In genomic region chr20:51767018-51767866, GRCh38 we compare ENCODE assay signal across 8 cellular contexts. TPM values are rescaled to one million over a fixed set of nuclear protein-coding genes. Genes with fewer than 3 reads are reported as not detected.
A peak's percentile ranks its signal among the peaks of the same experiment; 100 is the strongest.
DNase-seq lines count a peak whose midpoint lies in the region; ATAC-seq and TF ChIP-seq lines count a peak whose summit lies in the region.

No MANE protein-coding gene starts in this region.

- H3K4me3 Mint-ChIP-seq in GM23338 = peak overlapping the region; percentile 78
- H3K4me3 Mint-ChIP-seq in activated T-cell treated with anti-CD3 and anti-CD28 coated beads, Interleukin-2, amount 50 U/mL, for 72 hours = peak overlapping the region; percentile 75 to 78
- H3K4me3 Mint-ChIP-seq in naive thymus-derived CD8-positive, alpha-beta T cell = peak overlapping the region in 8 of 10 donors; percentile 26 to 71 (median 42)

- peak overlapping the region; percentile 91; the same call in 1 of the 2 replicates for H2AFZ ChIP-seq in GM23338

- peaks cover 12% of the 10 kb centered on the region for H3F3A ChIP-seq in GM23338 (replicated peaks; ENCODE audit: low read depth)

- H3K27me3 ChIP-seq in GM23338 (ENCODE audit: insufficient read depth) = peaks cover 7% of the 10 kb centered on the region; the same call in 1 of the 2 replicates
- H3K27me3 ChIP-seq in stomach = peaks cover 0 to 9% (median 0%) of the 10 kb centered on the region in 3 donors

- H3K36me3 Mint-ChIP-seq in GM23338 (ENCODE audit: low read depth) = no peaks in the 10 kb centered on the region; the same call in 2 of the 3 replicates
- H3K36me3 Mint-ChIP-seq in activated T-cell treated with anti-CD3 and anti-CD28 coated beads, Interleukin-2, amount 50 U/mL, for 72 hours (ENCODE audit: insufficient read depth in 2 of 2) = peaks cover 2 to 5% of the 10 kb centered on the region in 2 donors
- peaks cover 0 to 5% (median 5%) of the 10 kb centered on the region in 3 donors for H3K36me3 Mint-ChIP-seq in naive thymus-derived CD8-positive, alpha-beta T cell

- intact Hi-C loops in stomach (cut with DNase I; ENCODE audit: low total_unique reads) = no loop called here

- H3K27ac ChIP-seq in GM23338 (ENCODE audit: low read depth) = peak overlapping the region; percentile 59
- H3K27ac ChIP-seq in stomach = peak overlapping the region; percentile 81 to 92 (median 86)

- TF ChIP-seq CTCF in GM23338 (conservative IDR thresholded peaks at IDR 0.05; ENCODE audit: low read depth in 2 of 2) (peak; percentile 25 to 50; a peak in 3 of 4 replicates), foreskin fibroblast (IDR thresholded peaks at IDR 0.05; ENCODE audit: low read depth, low read length) (peak; percentile 6), stomach (IDR thresholded peaks at IDR 0.05) (no peak)

- POLR2A ChIA-PET in naive thymus-derived CD8-positive, alpha-beta T cell (lab: Charles Lee) = no interaction called here

- H3K9me3 ChIP-seq in stomach = no peaks in the 10 kb centered on the region

- peak; percentile 33 for DNase-seq in AG08395 (ENCODE audit: low spot score)
- DNase-seq in GM23338 (ENCODE audit: low spot score) = peak; percentile 90
- DNase-seq in NCI-H510A treated with DMSO at 0.1 percent for 48 hours (lab: John Stamatoyannopoulos, UW) = peak; percentile 93
- peak; percentile 61 to 68 for DNase-seq in activated T-cell treated with anti-CD3 and anti-CD28 coated beads, Interleukin-2, amount 50 U/mL, for 72 hours
- DNase-seq in foreskin fibroblast = peak in 1 of 2 donors; percentile 68
- DNase-seq in naive thymus-derived CD8-positive, alpha-beta T cell = no peak
- peak; percentile 92 for DNase-seq in stomach

- WGBS in stomach, 5 donors = 1 to 3% (median 1%) methylated on average over 34 to 60 of the region's 60 CpGs

- H3K27ac Mint-ChIP-seq in GM23338 = no peak overlapping the region; the same call in 1 of the 2 replicates
- H3K27ac Mint-ChIP-seq in activated T-cell treated with anti-CD3 and anti-CD28 coated beads, Interleukin-2, amount 50 U/mL, for 72 hours = no peak overlapping the region
- H3K27ac Mint-ChIP-seq in naive thymus-derived CD8-positive, alpha-beta T cell = no peak overlapping the region

- no peaks in the 10 kb centered on the region for H3K79me2 ChIP-seq in GM23338 (replicated peaks; ENCODE audit: insufficient read depth)

- ATAC-seq in GM23338 (peak; percentile 94), GM21447 (IDR thresholded peaks at IDR 0.05; ENCODE audit: unreplicated experiment) (no peak)
- peak; percentile 89 for ATAC-seq in activated T-cell treated with anti-CD3 and anti-CD28 coated beads, Interleukin-2, amount 50 U/mL, for 72 hours (replicated peaks in 1 of 2)
- ATAC-seq in naive thymus-derived CD8-positive, alpha-beta T cell = peak; percentile 41 to 49

- no peak for TF ChIP-seq EP300 in stomach (IDR thresholded peaks at IDR 0.05)

- no peaks in the 10 kb centered on the region for H3K9me3 Mint-ChIP-seq in GM23338
- H3K9me3 Mint-ChIP-seq in activated T-cell treated with anti-CD3 and anti-CD28 coated beads, Interleukin-2, amount 50 U/mL, for 72 hours = no peaks in the 10 kb centered on the region
- H3K9me3 Mint-ChIP-seq in naive thymus-derived CD8-positive, alpha-beta T cell = peaks cover 0 to 2% (median 0%) of the 10 kb centered on the region in 9 donors

- H3K27me3 Mint-ChIP-seq in GM23338 (ENCODE audit: insufficient read depth, low read depth, poor library complexity) = peaks cover 8% of the 10 kb centered on the region
- peaks cover 42% of the 10 kb centered on the region for H3K27me3 Mint-ChIP-seq in activated T-cell treated with anti-CD3 and anti-CD28 coated beads, Interleukin-2, amount 50 U/mL, for 72 hours (ENCODE audit: low read depth)
- peaks cover 19 to 36% (median 28%) of the 10 kb centered on the region in 5 donors for H3K27me3 Mint-ChIP-seq in naive thymus-derived CD8-positive, alpha-beta T cell

- H3K4me3 ChIP-seq in GM23338 (peak overlapping the region; percentile 93), foreskin fibroblast (ENCODE audit: low read depth in 1 of 2, low read length in 2 of 2) (peak overlapping the region; percentile 82 to 92), stomach (peak overlapping the region; percentile 74 to 85 (median 83))

- H3K9me2 ChIP-seq in GM23338 (ENCODE audit: insufficient read depth) = no peaks in the 10 kb centered on the region

- H3K36me3 ChIP-seq in GM23338 (ENCODE audit: insufficient read depth) (no peaks in the 10 kb centered on the region; the same call in 1 of the 2 replicates), stomach (no peaks in the 10 kb centered on the region)

- H3K4me1 ChIP-seq in GM23338 (ENCODE audit: insufficient read depth) (no peaks in the 10 kb centered on the region), stomach (peaks cover 4 to 33% (median 25%) of the 10 kb centered on the region in 4 donors)

- H3K4me1 Mint-ChIP-seq in GM23338 = peaks cover 4% of the 10 kb centered on the region; the same call in 2 of the 3 replicates
- peaks cover 9% of the 10 kb centered on the region for H3K4me1 Mint-ChIP-seq in activated T-cell treated with anti-CD3 and anti-CD28 coated beads, Interleukin-2, amount 50 U/mL, for 72 hours (ENCODE audit: low read depth)
- H3K4me1 Mint-ChIP-seq in naive thymus-derived CD8-positive, alpha-beta T cell = peaks cover 7 to 13% (median 10%) of the 10 kb centered on the region in 4 donors

- TF ChIP-seq POLR2A in stomach (IDR thresholded peaks at IDR 0.05) = no peak

- H3K4me2 ChIP-seq in GM23338 = peak overlapping the region; percentile 97

- H4K20me1 ChIP-seq in GM23338 (replicated peaks; ENCODE audit: insufficient read depth) = no peaks in the 10 kb centered on the region; the same call in 1 of the 2 replicates

TF ChIP-seq in GM23338, 12 proteins besides CTCF, POLR2A, EP300 and RAD21:
- TF ChIP-seq NANOG (IDR thresholded peaks at IDR 0.05; ENCODE audit: borderline replicate concordance) (no peak), CREB1 (CRISPR knock-in tag; IDR thresholded peaks at IDR 0.05; ENCODE audit: low read depth) (peak; percentile 20; the same call in 1 of the 2 replicates), POLR2AphosphoS5 (IDR thresholded peaks at IDR 0.05; ENCODE audit: low read depth) (peak; percentile 55)

RNA-seq across cellular contexts. Expression of gene ATP9A, which starts 0.9 kb away (rescaled TPM):
- 4.3 and 5.9 TPM in 2 replicates for total RNA-seq in GM23338 (2014; rRNA removed; shearing (Covaris generic))
- 0.68 and 0.94 TPM in 2 replicates for polyA plus RNA-seq in GM23338 (2016; fragmentation: Nextera tagmentation; extraction: Ambion mirVana)
- total RNA-seq in activated T-cell treated with anti-CD3 and anti-CD28 coated beads, Interleukin-2, amount 50 U/mL, for 72 hours = 1 to 10 TPM; 1.3 to 3.8 TPM
- total RNA-seq in naive thymus-derived CD8-positive, alpha-beta T cell = under 1 TPM; 0.08 to 0.19 TPM
- not detected for polyA plus RNA-seq in naive thymus-derived CD8-positive, alpha-beta T cell
- 10 to 100 TPM; 10.7 to 58.9 (median 32.7) TPM for total RNA-seq in stomach
- 1 to 10 TPM; 3.2 to 5.5 (median 5.2) TPM for polyA plus RNA-seq in stomach

RNA-seq across cellular contexts. Expression of gene SALL4, which starts 35.1 kb away (rescaled TPM):
- 218 and 227 TPM in 2 replicates for total RNA-seq in GM23338 (2014; rRNA removed; shearing (Covaris generic))
- 122 and 123 TPM in 2 replicates for polyA plus RNA-seq in GM23338 (2016; fragmentation: Nextera tagmentation; extraction: Ambion mirVana)
- under 1 TPM in 1 of 2 donors, not detected in 1; 0.10 TPM for total RNA-seq in activated T-cell treated with anti-CD3 and anti-CD28 coated beads, Interleukin-2, amount 50 U/mL, for 72 hours
- total RNA-seq in naive thymus-derived CD8-positive, alpha-beta T cell = not detected
- under 1 TPM in 1 of 3 donors, not detected in 2; 0.03 TPM for polyA plus RNA-seq in naive thymus-derived CD8-positive, alpha-beta T cell
- total RNA-seq in stomach = 1 to 10 TPM in 2 of 5 donors, under 1 TPM in 1, not detected in 2; under 0.01 to 2.8 (median 1.2) TPM
- under 1 TPM in 1 of 3 donors, not detected in 2; 0.23 TPM for polyA plus RNA-seq in stomach

Comparison
In these comparisons a context has a peak if more than half of its experiments do, and no peak if none do; other contexts are left out.
1. DNase-seq: peak in AG08395 (single experiment), GM23338 (single experiment), NCI-H510A treated with DMSO at 0.1 percent for 48 hours (single experiment), activated T-cell treated with anti-CD3 and anti-CD28 coated beads, Interleukin-2, amount 50 U/mL, for 72 hours (2 of 2) and stomach (single experiment); none in naive thymus-derived CD8-positive, alpha-beta T cell (0 of 10).
2. CTCF ChIP-seq: peak in GM23338 (2 of 2) and foreskin fibroblast (single experiment); none in stomach (0 of 7).
3. RNA of gene SALL4, which starts 35.1 kb away (total RNA-seq): 218 to 227 TPM in GM23338; 0.10 TPM in activated T-cell treated with anti-CD3 and anti-CD28 coated beads, Interleukin-2, amount 50 U/mL, for 72 hours, not detected in naive thymus-derived CD8-positive, alpha-beta T cell and under 0.01 to 2.8 TPM in stomach; every median in the first group is over 10 times any median in the second.
4. Peak in every context shown above with its lines, with median percentiles within 50 percentile points of each other: H3K4me3 ChIP-seq and H3K4me3 Mint-ChIP-seq.